Comparison of ENCODE assay signal across 8 cellular contexts in the genomic region with DNA sequence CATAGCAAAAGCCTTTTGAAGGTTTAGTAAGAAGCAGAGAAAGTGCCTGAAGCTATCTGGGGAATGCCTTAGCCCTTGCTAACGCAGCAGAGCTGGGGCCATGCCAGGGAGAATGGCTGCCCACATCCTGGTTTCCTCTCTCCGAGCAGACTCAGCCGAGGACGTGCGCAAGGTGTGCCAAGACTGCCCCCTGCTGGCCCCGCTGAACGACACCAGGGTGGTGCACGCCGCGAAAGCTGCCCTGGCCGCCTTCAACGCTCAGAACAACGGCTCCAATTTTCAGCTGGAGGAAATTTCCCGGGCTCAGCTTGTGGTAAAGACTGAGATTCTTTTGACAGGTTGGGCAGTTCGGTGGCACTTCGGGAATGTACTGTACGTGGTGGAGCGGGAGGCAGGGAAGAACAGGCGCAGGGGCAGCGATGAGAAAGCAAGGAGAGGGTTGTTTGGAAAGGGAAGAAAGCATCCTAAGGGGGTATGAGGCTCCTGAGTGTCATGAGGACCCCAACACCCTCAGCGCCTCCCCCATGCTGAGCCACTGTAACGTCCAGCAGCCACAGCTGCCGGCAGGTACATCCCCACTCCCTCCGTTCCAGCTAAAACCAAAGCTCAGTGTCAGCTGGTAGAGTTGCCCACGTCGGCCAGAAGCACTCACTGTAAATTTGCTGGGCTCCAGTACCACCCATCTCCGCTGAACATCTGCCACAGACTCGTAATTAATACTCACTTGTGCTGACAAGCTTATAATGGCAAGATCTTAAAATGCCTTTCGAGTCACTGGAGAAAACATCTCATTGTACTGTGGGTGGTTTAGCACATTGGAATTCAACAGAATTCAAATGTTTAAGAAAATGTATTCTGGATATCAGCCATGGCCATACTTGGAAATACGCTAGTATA. TPM values are rescaled to one million over a fixed set of nuclear protein-coding genes. Genes with fewer than 3 reads are reported as not detected.
DNase-seq lines count a peak whose midpoint lies in the region; ATAC-seq and TF ChIP-seq lines count a peak whose summit lies in the region.

No MANE protein-coding gene starts in this region.

- H3K36me3 ChIP-seq in BLaER1 treated with 17β-estradiol and CSF1 and Interleukin-3, amounts not matched to agents 10 nM and 100 nM = no peaks in the 10 kb centered on the region

- no peaks in the 10 kb centered on the region for H3K9me3 ChIP-seq in BLaER1 treated with 17β-estradiol and CSF1 and Interleukin-3, amounts not matched to agents 10 nM and 100 nM (replicated peaks in 1 of 11)

- TF ChIP-seq CTCF in chondrocyte (IDR thresholded peaks at IDR 0.05) = peak; percentile 93

- peak overlapping the region in 9 of 11 experiments; percentile 19 to 73 (median 40); a peak in 16 of 22 replicates for H3K4me2 ChIP-seq in BLaER1 treated with 17β-estradiol and CSF1 and Interleukin-3, amounts not matched to agents 10 nM and 100 nM

- POLR2A ChIA-PET in activated CD4-positive, alpha-beta T cell treated with anti-CD3 and anti-CD28 coated beads for 36 hours (lab: Charles Lee) = interaction anchor here (0.6 to 1.7 kb wide), 9 partner anchors 30 to 706 kb away, joined by 3 to 21 read pairs (median 3); a partner anchor contains a TSS

- H4K20me1 ChIP-seq in BLaER1 treated with 17β-estradiol and CSF1 and Interleukin-3, amounts not matched to agents 10 nM and 100 nM = no peaks in the 10 kb centered on the region

- H3K27ac ChIP-seq in BLaER1 treated with 17β-estradiol and CSF1 and Interleukin-3, amounts not matched to agents 10 nM and 100 nM = no peak overlapping the region

- H3K27me3 Mint-ChIP-seq in activated CD4-positive, alpha-beta T cell treated with anti-CD3 and anti-CD28 coated beads for 36 hours = peaks cover 25% of the 10 kb centered on the region
- peaks cover 13% of the 10 kb centered on the region for H3K27me3 Mint-ChIP-seq in chondrocyte (ENCODE audit: low read depth)

- no peaks in the 10 kb centered on the region for H3K36me3 Mint-ChIP-seq in activated CD4-positive, alpha-beta T cell treated with anti-CD3 and anti-CD28 coated beads for 36 hours (ENCODE audit: low read depth)
- no peaks in the 10 kb centered on the region for H3K36me3 Mint-ChIP-seq in chondrocyte (ENCODE audit: low read depth)

- H3K9ac ChIP-seq in BLaER1 treated with 17β-estradiol and CSF1 and Interleukin-3, amounts not matched to agents 10 nM and 100 nM = peak overlapping the region in 1 of 11 experiments; percentile 27; a peak in 2 of 22 replicates

- H3K27ac Mint-ChIP-seq in activated CD4-positive, alpha-beta T cell treated with anti-CD3 and anti-CD28 coated beads for 36 hours = peak overlapping the region; percentile 11
- peak overlapping the region; percentile 70 for H3K27ac Mint-ChIP-seq in chondrocyte (ENCODE audit: unreplicated experiment)

- peaks cover 23% of the 10 kb centered on the region for H3K4me1 Mint-ChIP-seq in activated CD4-positive, alpha-beta T cell treated with anti-CD3 and anti-CD28 coated beads for 36 hours
- peaks cover 38% of the 10 kb centered on the region for H3K4me1 Mint-ChIP-seq in chondrocyte (ENCODE audit: low read depth)

- CTCF ChIA-PET in activated CD4-positive, alpha-beta T cell treated with anti-CD3 and anti-CD28 coated beads for 36 hours (lab: Charles Lee) = interaction anchor here (0.5 to 5.7 kb wide), 75 partner anchors 9 to 1407 kb away, joined by 3 to 90 read pairs (median 4); a partner anchor contains a TSS

- peaks cover 5 to 19% (median 13%) of the 10 kb centered on the region in 10 experiments; a peak in 18 of 20 replicates for H3K4me1 ChIP-seq in BLaER1 treated with 17β-estradiol and CSF1 and Interleukin-3, amounts not matched to agents 10 nM and 100 nM

- peaks cover 0 to 7% (median 0%) of the 10 kb centered on the region in 11 experiments; a peak in 3 of 22 replicates for H3K27me3 ChIP-seq in BLaER1 treated with 17β-estradiol and CSF1 and Interleukin-3, amounts not matched to agents 10 nM and 100 nM

- no peak overlapping the region for H3K4me3 ChIP-seq in BLaER1 treated with 17β-estradiol and CSF1 and Interleukin-3, amounts not matched to agents 10 nM and 100 nM

- peak; percentile 84 for ATAC-seq in HG03439 (IDR thresholded peaks at IDR 0.05; ENCODE audit: unreplicated experiment)
- peak; percentile 96 for ATAC-seq in activated CD4-positive, alpha-beta T cell treated with anti-CD3 and anti-CD28 coated beads for 36 hours
- ATAC-seq in left lobe of liver = peak; percentile 66

- intact Hi-C loops in activated CD4-positive, alpha-beta T cell treated with anti-CD3 and anti-CD28 coated beads for 36 hours (cut with DNase I, micrococcal nuclease) = loop anchor here (1.0 to 10.0 kb wide), 11 partner anchors 76 to 955 kb away; a partner anchor contains a TSS

- H3K9me3 Mint-ChIP-seq in activated CD4-positive, alpha-beta T cell treated with anti-CD3 and anti-CD28 coated beads for 36 hours (ENCODE audit: low read depth) = no peaks in the 10 kb centered on the region
- H3K9me3 Mint-ChIP-seq in chondrocyte (ENCODE audit: low read depth) = no peaks in the 10 kb centered on the region

- DNase-seq in GM19240 (ENCODE audit: insufficient read length, low spot score) = peak; percentile 85
- peak; percentile 77 for DNase-seq in NCI-H446 treated with DMSO at 0.1 percent for 48 hours (lab: John Stamatoyannopoulos, UW)
- DNase-seq in activated CD4-positive, alpha-beta T cell treated with anti-CD3 and anti-CD28 coated beads for 36 hours = peak; percentile 95
- peak; percentile 96 for DNase-seq in chondrocyte (ENCODE audit: low spot score)
- peak; percentile 88 for DNase-seq in left lobe of liver (ENCODE audit: low spot score)
- DNase-seq in stimulated activated CD4-positive, alpha-beta T cell treated with anti-CD3 and anti-CD28 coated beads, Interleukin-4, amount 100 ng/mL, for 24 hours = peak; percentile 87

- peak overlapping the region; percentile 32 for H3K4me3 Mint-ChIP-seq in activated CD4-positive, alpha-beta T cell treated with anti-CD3 and anti-CD28 coated beads for 36 hours
- H3K4me3 Mint-ChIP-seq in chondrocyte (ENCODE audit: unreplicated experiment) = peak overlapping the region; percentile 61

RNA-seq across cellular contexts. Expression of a gene that starts 4.4 kb away (rescaled TPM):
- not detected for total RNA-seq in activated CD4-positive, alpha-beta T cell treated with anti-CD3 and anti-CD28 coated beads for 36 hours
- total RNA-seq in chondrocyte (not detected in 3 replicates), left lobe of liver (763 TPM)

RNA-seq across cellular contexts. Expression of a gene that starts 22.9 kb away (rescaled TPM):
- not detected for total RNA-seq in activated CD4-positive, alpha-beta T cell treated with anti-CD3 and anti-CD28 coated beads for 36 hours
- total RNA-seq in chondrocyte (not detected in 3 replicates), left lobe of liver (49.9 TPM)

RNA-seq across cellular contexts. Expression of a gene that starts 46.8 kb away (rescaled TPM):
- total RNA-seq in activated CD4-positive, alpha-beta T cell treated with anti-CD3 and anti-CD28 coated beads for 36 hours = 10 to 100 TPM; 30.9 to 36.6 TPM
- total RNA-seq in chondrocyte = 63.6 to 91.1 TPM (median 67.6 TPM) in 3 replicates
- total RNA-seq in left lobe of liver = 35.3 TPM

RNA-seq across cellular contexts. Expression of a gene that starts 48.5 kb away (rescaled TPM):
- total RNA-seq in activated CD4-positive, alpha-beta T cell treated with anti-CD3 and anti-CD28 coated beads for 36 hours = under 1 TPM in 1 of 2 experiments, not detected in 1; 0.11 TPM
- total RNA-seq in chondrocyte (not detected in 3 replicates), left lobe of liver (324 TPM)

RNA-seq across cellular contexts. Expression of a gene that starts 50.1 kb away (rescaled TPM):
- 10 to 100 TPM; 10.5 to 11.4 TPM for total RNA-seq in activated CD4-positive, alpha-beta T cell treated with anti-CD3 and anti-CD28 coated beads for 36 hours
- total RNA-seq in chondrocyte (12.8 to 19.6 TPM (median 13.8 TPM) in 3 replicates), left lobe of liver (6.4 TPM)

Comparison
In these comparisons a context has a peak if more than half of its experiments do, and no peak if none do; other contexts are left out.
1. RNA of a gene that starts 4.4 kb away (total RNA-seq): 763 TPM in left lobe of liver (single experiment); not detected in activated CD4-positive, alpha-beta T cell treated with anti-CD3 and anti-CD28 coated beads for 36 hours and not detected in chondrocyte; every median in the first group is over 100 times any median in the second.
2. RNA of a gene that starts 22.9 kb away (total RNA-seq): 49.9 TPM in left lobe of liver (single experiment); not detected in chondrocyte and not detected in activated CD4-positive, alpha-beta T cell treated with anti-CD3 and anti-CD28 coated beads for 36 hours; every median in the first group is over 10 times any median in the second.
3. Peak in every context shown above with its lines, with median percentiles within 50 percentile points of each other: DNase-seq and ATAC-seq.